In genomic region chr5:80712914-80713313, GRCh38 we compare ENCODE assay signal across 19 cellular contexts. TPM values are rescaled to one million over a fixed set of nuclear protein-coding genes. Genes with fewer than 3 reads are reported as not detected.
DNase-seq lines count a peak whose midpoint lies in the region; ATAC-seq and TF ChIP-seq lines count a peak whose summit lies in the region.
"Had no signal": no experiment of that assay in that cellular context is flagged by ENCODE, and none has a peak within 500 bp of the region (broad histone marks: within the 10 kb centered on the region; RNA-seq: fewer than 3 reads in every experiment).

No MANE protein-coding gene starts in this region.

- no peaks in the 10 kb centered on the region for H3K4me1 ChIP-seq in HEK293 (ENCODE audit: control insufficient read depth, insufficient read depth, low read length)

- no peaks in the 10 kb centered on the region for H3K9me3 ChIP-seq in HEK293 (ENCODE audit: control insufficient read depth, insufficient read depth, low read depth, low read length)
- H3K9me3 ChIP-seq: A549 had no signal

- DNase-seq in NCI-H146 (lab: John Stamatoyannopoulos, UW) (peak; percentile 10), NCI-H146 treated with DMSO at 0.1 percent for 48 hours (lab: John Stamatoyannopoulos, UW; ENCODE audit: unreplicated experiment) (no peak), SK-MEL-5 (ENCODE audit: low read depth, low spot score) (peak; percentile 87), foreskin melanocyte (peak; percentile 74), dermis blood vessel endothelial cell (no peak)
- DNase-seq: AML-193; CD4-positive, alpha-beta T cell; DMS153; DMS79; GDM1; H9; IMR-90 had no signal

- POLR2A ChIA-PET in HEK293 (lab: Yijun Ruan, JAX), result no interaction called here

- H3K27ac ChIP-seq in HEK293 (ENCODE audit: extremely low read depth, low read depth, low read length), result no peak overlapping the region
- H3K27ac ChIP-seq: 22Rv1, A549, C4-2B, HL-60 had no signal

- ATAC-seq in HG02763 (IDR thresholded peaks at IDR 0.05; ENCODE audit: unreplicated experiment), result no peak
- ATAC-seq in HG02884 (IDR thresholded peaks at IDR 0.05; ENCODE audit: unreplicated experiment), result no peak
- ATAC-seq: A549 had no signal

- no peak overlapping the region for H3K4me3 ChIP-seq in HEK293 (ENCODE audit: low read depth, low read length)
- H3K4me3 ChIP-seq: A549 had no signal

- in situ Hi-C loops in SK-MEL-5 (cut with HindIII; ENCODE audit: low pct_unique_long_range_greater_than_20kb, low sequenced_read_pairs), result no loop called here

- CTCF ChIA-PET in HEK293 (lab: Yijun Ruan, JAX), result interaction anchor here (1.2 to 4.6 kb wide), 4 partner anchors 11 to 481 kb away, joined by 3 to 27 read pairs (median 8); no protein-coding TSS in a partner anchor

- no peak for TF ChIP-seq CTCF in HEK293 (tag by site-specific recombination; IDR thresholded peaks at IDR 0.05)

- H3K36me3 ChIP-seq in HEK293 (ENCODE audit: control insufficient read depth in 2 of 2, insufficient read depth in 1 of 2, low read length in 2 of 2), result peaks cover 3 to 7% of the 10 kb centered on the region in 2 experiments; a peak in 2 of 3 replicates

TF ChIP-seq in HEK293, 187 proteins besides CTCF, POLR2A, EP300 and RAD21:
- no peak for TF ChIP-seq ZNF155 (tag by site-specific recombination; IDR thresholded peaks at IDR 0.05)
- no peak for TF ChIP-seq BCL6B (tag by site-specific recombination; IDR thresholded peaks at IDR 0.05)
- TF ChIP-seq ZNF660 (tag by site-specific recombination; IDR thresholded peaks at IDR 0.05), result no peak
- TF ChIP-seq ZNF391 (tag by site-specific recombination; IDR thresholded peaks at IDR 0.05; ENCODE audit: borderline replicate concordance, low read depth), result no peak
- TF ChIP-seq YY2 (tag by site-specific recombination; IDR thresholded peaks at IDR 0.05), result no peak
- no peak for TF ChIP-seq ZBTB48 (tag by site-specific recombination; IDR thresholded peaks at IDR 0.05)
- peak; percentile 39; the same call in 1 of the 2 replicates for TF ChIP-seq ZNF610 (tag by site-specific recombination; IDR thresholded peaks at IDR 0.05; ENCODE audit: borderline replicate concordance)
- TF ChIP-seq ZNF394 (tag by site-specific recombination; IDR thresholded peaks at IDR 0.05; ENCODE audit: borderline replicate concordance), result no peak
- TF ChIP-seq IKZF3 (tag by site-specific recombination; IDR thresholded peaks at IDR 0.05), result no peak
TF ChIP-seq in HEK293: peak in this region for 1.

RNA-seq across cellular contexts. Expression of gene DHFR, which starts 58.1 kb away (rescaled TPM):
- 40.0 and 42.7 TPM in 2 replicates for total RNA-seq in SK-MEL-5 (2014; rRNA removed; shearing (Covaris generic))
- polyA plus RNA-seq in SK-MEL-5 (2015; cell fraction: cytosol; rRNA removed), result 59.0 and 60.8 TPM in 2 replicates
- 41.7 and 55.9 TPM in 2 replicates for polyA plus RNA-seq in SK-MEL-5 (2015; cell fraction: nucleus; rRNA removed)
- total RNA-seq in dermis blood vessel endothelial cell, result 13.6 and 40.4 TPM in 2 replicates

RNA-seq across cellular contexts. Expression of gene MSH3, which starts 58.5 kb away (rescaled TPM):
- 17.4 and 18.7 TPM in 2 replicates for total RNA-seq in SK-MEL-5 (2014; rRNA removed; shearing (Covaris generic))
- polyA plus RNA-seq in SK-MEL-5 (2015; cell fraction: cytosol; rRNA removed), result 11.9 and 19.7 TPM in 2 replicates
- polyA plus RNA-seq in SK-MEL-5 (2015; cell fraction: nucleus; rRNA removed), result 10.6 and 12.0 TPM in 2 replicates
- total RNA-seq in dermis blood vessel endothelial cell, result 8.7 and 13.3 TPM in 2 replicates

Comparison
In these comparisons a context has a peak if more than half of its experiments do, and no peak if none do; other contexts are left out.
1. DNase-seq: peak in NCI-H146 (single experiment), SK-MEL-5 (single experiment) and foreskin melanocyte (single experiment); none in NCI-H146 treated with DMSO at 0.1 percent for 48 hours (single experiment) and dermis blood vessel endothelial cell (single experiment).